ENCODE assay signal across 1 cellular context in the genomic region with DNA sequence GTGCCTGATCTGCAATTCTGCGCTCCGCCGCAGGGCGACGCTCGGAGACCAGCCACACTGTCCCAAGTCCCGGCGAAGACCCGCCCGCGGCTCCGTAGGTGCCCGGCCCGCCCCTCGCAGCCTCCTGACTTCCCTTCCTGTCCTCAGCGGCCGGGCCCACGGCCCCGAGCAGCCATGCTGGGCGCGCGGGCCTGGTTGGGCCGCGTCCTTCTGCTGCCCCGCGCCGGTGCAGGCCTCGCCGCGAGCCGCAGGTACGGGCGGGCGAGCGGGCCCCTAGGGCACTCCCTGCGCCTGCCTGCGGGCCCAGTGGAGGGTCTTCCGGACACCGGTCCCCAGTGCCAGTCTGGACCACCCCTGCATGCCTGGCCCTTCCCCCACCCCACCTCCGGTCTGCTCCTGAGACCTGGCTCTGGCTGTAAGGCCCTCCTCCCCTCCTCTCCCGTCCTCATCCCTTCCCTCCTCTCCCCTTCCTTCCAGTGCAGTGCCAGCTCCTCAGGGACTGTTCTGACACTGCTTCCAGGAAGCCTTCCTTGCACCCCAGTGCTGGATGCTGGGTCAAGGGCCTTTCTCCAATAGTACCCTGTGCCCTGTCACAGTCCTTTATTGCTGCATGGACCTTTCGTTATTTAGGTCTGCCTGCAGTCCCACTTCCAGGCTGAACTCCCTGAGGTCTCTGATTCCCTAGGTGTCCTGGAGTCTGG.
TF ChIP-seq lines count a peak whose summit lies in the region.

A gene (plus strand): TSS at position 140 of the 701 bp plus-strand sequence. CDS start 35 bp downstream, at position 175.

TF ChIP-seq in HepG2, 621 proteins besides CTCF, POLR2A, EP300 and RAD21 (continued from another document and continues in another):
- TF ChIP-seq, protein P1, sequence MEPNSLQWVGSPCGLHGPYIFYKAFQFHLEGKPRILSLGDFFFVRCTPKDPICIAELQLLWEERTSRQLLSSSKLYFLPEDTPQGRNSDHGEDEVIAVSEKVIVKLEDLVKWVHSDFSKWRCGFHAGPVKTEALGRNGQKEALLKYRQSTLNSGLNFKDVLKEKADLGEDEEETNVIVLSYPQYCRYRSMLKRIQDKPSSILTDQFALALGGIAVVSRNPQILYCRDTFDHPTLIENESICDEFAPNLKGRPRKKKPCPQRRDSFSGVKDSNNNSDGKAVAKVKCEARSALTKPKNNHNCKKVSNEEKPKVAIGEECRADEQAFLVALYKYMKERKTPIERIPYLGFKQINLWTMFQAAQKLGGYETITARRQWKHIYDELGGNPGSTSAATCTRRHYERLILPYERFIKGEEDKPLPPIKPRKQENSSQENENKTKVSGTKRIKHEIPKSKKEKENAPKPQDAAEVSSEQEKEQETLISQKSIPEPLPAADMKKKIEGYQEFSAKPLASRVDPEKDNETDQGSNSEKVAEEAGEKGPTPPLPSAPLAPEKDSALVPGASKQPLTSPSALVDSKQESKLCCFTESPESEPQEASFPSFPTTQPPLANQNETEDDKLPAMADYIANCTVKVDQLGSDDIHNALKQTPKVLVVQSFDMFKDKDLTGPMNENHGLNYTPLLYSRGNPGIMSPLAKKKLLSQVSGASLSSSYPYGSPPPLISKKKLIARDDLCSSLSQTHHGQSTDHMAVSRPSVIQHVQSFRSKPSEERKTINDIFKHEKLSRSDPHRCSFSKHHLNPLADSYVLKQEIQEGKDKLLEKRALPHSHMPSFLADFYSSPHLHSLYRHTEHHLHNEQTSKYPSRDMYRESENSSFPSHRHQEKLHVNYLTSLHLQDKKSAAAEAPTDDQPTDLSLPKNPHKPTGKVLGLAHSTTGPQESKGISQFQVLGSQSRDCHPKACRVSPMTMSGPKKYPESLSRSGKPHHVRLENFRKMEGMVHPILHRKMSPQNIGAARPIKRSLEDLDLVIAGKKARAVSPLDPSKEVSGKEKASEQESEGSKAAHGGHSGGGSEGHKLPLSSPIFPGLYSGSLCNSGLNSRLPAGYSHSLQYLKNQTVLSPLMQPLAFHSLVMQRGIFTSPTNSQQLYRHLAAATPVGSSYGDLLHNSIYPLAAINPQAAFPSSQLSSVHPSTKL (CRISPR knock-in tag; IDR thresholded peaks at IDR 0.05) = peak; percentile 67
- TF ChIP-seq RNF2 (conservative IDR thresholded peaks at IDR 0.05; ENCODE audit: low read depth) (peak; percentile 52; the same call in 1 of the 2 replicates), TRIM24 (CRISPR knock-in tag; IDR thresholded peaks at IDR 0.05) (no peak), RXRB (CRISPR knock-in tag; IDR thresholded peaks at IDR 0.05; ENCODE audit: borderline replicate concordance) (peak; percentile 63; the same call in 1 of the 2 replicates), ZNF891 (CRISPR knock-in tag; IDR thresholded peaks at IDR 0.05) (no peak; the same call in 1 of the 2 replicates), CEBPB (IDR thresholded peaks at IDR 0.05; ENCODE audit: borderline replicate concordance, low read depth, low read length) (no peak), MYC (CRISPR knock-in tag; IDR thresholded peaks at IDR 0.05; ENCODE audit: borderline replicate concordance) (peak; percentile 80), ZNF841 (CRISPR knock-in tag; IDR thresholded peaks at IDR 0.05; ENCODE audit: borderline replicate concordance) (no peak), ZNF510 (CRISPR knock-in tag; IDR thresholded peaks at IDR 0.05; ENCODE audit: low read depth) (peak; percentile 20; the same call in 1 of the 2 replicates), ZKSCAN5 (CRISPR knock-in tag; IDR thresholded peaks at IDR 0.05) (no peak), FLYWCH1 (CRISPR knock-in tag; IDR thresholded peaks at IDR 0.05) (no peak), DR1 (CRISPR knock-in tag; IDR thresholded peaks at IDR 0.05) (peak; percentile 81; the same call in 1 of the 2 replicates), KDM5B (CRISPR knock-in tag; IDR thresholded peaks at IDR 0.05; ENCODE audit: borderline replicate concordance) (peak; percentile 64; the same call in 1 of the 2 replicates), THYN1 (CRISPR knock-in tag; IDR thresholded peaks at IDR 0.05; ENCODE audit: borderline replicate concordance, low read depth) (no peak), MAFG (CRISPR knock-in tag; IDR thresholded peaks at IDR 0.05) (no peak), U2AF2 (IDR thresholded peaks at IDR 0.05; ENCODE audit: low read depth, low read length) (no peak), RCOR2 (CRISPR knock-in tag; IDR thresholded peaks at IDR 0.05) (no peak), TEAD2 (CRISPR knock-in tag; IDR thresholded peaks at IDR 0.05) (0 out of 2 replicates have a peak, but pooled peaks have one; percentile 63), ZNF468 (CRISPR knock-in tag; IDR thresholded peaks at IDR 0.05) (no peak), ZNF296 (CRISPR knock-in tag; conservative IDR thresholded peaks at IDR 0.05) (0 out of 2 replicates have a peak, but pooled peaks have one; percentile 20), STAT5B (CRISPR knock-in tag; IDR thresholded peaks at IDR 0.05) (no peak), HDAC1 (CRISPR knock-in tag; IDR thresholded peaks at IDR 0.05) (peak; percentile 64; the same call in 1 of the 2 replicates)
- TF ChIP-seq, protein P2, sequence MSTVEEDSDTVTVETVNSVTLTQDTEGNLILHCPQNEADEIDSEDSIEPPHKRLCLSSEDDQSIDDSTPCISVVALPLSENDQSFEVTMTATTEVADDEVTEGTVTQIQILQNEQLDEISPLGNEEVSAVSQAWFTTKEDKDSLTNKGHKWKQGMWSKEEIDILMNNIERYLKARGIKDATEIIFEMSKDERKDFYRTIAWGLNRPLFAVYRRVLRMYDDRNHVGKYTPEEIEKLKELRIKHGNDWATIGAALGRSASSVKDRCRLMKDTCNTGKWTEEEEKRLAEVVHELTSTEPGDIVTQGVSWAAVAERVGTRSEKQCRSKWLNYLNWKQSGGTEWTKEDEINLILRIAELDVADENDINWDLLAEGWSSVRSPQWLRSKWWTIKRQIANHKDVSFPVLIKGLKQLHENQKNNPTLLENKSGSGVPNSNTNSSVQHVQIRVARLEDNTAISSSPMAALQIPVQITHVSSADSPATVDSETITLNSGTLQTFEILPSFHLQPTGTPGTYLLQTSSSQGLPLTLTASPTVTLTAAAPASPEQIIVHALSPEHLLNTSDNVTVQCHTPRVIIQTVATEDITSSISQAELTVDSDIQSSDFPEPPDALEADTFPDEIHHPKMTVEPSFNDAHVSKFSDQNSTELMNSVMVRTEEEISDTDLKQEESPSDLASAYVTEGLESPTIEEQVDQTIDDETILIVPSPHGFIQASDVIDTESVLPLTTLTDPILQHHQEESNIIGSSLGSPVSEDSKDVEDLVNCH (CRISPR knock-in tag; IDR thresholded peaks at IDR 0.05) = no peak
- TF ChIP-seq, protein P3, sequence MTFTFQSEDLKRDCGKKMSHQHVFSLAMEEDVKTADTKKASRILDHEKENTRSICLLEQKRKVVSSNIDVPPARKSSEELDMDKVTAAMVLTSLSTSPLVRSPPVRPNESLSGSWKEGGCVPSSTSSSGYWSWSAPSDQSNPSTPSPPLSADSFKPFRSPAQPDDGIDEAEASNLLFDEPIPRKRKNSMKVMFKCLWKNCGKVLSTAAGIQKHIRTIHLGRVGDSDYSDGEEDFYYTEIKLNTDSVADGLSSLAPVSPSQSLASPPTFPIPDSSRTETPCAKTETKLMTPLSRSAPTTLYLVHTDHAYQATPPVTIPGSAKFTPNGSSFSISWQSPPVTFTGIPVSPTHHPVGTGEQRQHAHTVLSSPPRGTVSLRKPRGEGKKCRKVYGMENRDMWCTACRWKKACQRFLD (CRISPR knock-in tag; IDR thresholded peaks at IDR 0.05; ENCODE audit: borderline replicate concordance) = peak; percentile 49
- TF ChIP-seq, protein P4, sequence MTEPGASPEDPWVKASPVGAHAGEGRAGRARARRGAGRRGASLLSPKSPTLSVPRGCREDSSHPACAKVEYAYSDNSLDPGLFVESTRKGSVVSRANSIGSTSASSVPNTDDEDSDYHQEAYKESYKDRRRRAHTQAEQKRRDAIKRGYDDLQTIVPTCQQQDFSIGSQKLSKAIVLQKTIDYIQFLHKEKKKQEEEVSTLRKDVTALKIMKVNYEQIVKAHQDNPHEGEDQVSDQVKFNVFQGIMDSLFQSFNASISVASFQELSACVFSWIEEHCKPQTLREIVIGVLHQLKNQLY (CRISPR knock-in tag; IDR thresholded peaks at IDR 0.05) = no peak
- TF ChIP-seq, protein P5, sequence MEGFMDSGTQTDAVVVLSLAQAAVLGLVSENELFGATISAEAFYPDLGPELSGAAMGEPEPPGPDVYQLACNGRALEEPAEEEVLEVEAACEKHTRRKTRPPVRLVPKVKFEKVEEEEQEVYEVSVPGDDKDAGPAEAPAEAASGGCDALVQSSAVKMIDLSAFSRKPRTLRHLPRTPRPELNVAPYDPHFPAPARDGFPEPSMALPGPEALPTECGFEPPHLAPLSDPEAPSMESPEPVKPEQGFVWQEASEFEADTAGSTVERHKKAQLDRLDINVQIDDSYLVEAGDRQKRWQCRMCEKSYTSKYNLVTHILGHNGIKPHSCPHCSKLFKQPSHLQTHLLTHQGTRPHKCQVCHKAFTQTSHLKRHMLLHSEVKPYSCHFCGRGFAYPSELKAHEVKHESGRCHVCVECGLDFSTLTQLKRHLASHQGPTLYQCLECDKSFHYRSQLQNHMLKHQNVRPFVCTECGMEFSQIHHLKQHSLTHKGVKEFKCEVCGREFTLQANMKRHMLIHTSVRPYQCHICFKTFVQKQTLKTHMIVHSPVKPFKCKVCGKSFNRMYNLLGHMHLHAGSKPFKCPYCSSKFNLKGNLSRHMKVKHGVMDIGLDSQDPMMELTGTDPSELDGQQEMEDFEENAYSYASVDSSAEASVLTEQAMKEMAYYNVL (CRISPR knock-in tag; IDR thresholded peaks at IDR 0.05; ENCODE audit: borderline replicate concordance) = peak; percentile 63
- TF ChIP-seq, protein P6, sequence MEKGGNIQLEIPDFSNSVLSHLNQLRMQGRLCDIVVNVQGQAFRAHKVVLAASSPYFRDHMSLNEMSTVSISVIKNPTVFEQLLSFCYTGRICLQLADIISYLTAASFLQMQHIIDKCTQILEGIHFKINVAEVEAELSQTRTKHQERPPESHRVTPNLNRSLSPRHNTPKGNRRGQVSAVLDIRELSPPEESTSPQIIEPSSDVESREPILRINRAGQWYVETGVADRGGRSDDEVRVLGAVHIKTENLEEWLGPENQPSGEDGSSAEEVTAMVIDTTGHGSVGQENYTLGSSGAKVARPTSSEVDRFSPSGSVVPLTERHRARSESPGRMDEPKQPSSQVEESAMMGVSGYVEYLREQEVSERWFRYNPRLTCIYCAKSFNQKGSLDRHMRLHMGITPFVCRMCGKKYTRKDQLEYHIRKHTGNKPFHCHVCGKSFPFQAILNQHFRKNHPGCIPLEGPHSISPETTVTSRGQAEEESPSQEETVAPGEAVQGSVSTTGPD (CRISPR knock-in tag; IDR thresholded peaks at IDR 0.05) = no peak
- TF ChIP-seq, protein P7, sequence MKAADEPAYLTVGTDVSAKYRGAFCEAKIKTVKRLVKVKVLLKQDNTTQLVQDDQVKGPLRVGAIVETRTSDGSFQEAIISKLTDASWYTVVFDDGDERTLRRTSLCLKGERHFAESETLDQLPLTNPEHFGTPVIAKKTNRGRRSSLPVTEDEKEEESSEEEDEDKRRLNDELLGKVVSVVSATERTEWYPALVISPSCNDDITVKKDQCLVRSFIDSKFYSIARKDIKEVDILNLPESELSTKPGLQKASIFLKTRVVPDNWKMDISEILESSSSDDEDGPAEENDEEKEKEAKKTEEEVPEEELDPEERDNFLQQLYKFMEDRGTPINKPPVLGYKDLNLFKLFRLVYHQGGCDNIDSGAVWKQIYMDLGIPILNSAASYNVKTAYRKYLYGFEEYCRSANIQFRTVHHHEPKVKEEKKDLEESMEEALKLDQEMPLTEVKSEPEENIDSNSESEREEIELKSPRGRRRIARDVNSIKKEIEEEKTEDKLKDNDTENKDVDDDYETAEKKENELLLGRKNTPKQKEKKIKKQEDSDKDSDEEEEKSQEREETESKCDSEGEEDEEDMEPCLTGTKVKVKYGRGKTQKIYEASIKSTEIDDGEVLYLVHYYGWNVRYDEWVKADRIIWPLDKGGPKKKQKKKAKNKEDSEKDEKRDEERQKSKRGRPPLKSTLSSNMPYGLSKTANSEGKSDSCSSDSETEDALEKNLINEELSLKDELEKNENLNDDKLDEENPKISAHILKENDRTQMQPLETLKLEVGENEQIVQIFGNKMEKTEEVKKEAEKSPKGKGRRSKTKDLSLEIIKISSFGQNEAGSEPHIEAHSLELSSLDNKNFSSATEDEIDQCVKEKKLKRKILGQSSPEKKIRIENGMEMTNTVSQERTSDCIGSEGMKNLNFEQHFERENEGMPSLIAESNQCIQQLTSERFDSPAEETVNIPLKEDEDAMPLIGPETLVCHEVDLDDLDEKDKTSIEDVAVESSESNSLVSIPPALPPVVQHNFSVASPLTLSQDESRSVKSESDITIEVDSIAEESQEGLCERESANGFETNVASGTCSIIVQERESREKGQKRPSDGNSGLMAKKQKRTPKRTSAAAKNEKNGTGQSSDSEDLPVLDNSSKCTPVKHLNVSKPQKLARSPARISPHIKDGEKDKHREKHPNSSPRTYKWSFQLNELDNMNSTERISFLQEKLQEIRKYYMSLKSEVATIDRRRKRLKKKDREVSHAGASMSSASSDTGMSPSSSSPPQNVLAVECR (CRISPR knock-in tag; IDR thresholded peaks at IDR 0.05; ENCODE audit: borderline replicate concordance) = peak; percentile 81; the same call in 1 of the 2 replicates
- TF ChIP-seq, protein P8, sequence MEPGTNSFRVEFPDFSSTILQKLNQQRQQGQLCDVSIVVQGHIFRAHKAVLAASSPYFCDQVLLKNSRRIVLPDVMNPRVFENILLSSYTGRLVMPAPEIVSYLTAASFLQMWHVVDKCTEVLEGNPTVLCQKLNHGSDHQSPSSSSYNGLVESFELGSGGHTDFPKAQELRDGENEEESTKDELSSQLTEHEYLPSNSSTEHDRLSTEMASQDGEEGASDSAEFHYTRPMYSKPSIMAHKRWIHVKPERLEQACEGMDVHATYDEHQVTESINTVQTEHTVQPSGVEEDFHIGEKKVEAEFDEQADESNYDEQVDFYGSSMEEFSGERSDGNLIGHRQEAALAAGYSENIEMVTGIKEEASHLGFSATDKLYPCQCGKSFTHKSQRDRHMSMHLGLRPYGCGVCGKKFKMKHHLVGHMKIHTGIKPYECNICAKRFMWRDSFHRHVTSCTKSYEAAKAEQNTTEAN (CRISPR knock-in tag; conservative IDR thresholded peaks at IDR 0.05) = peak; percentile 89
- TF ChIP-seq, protein P9, sequence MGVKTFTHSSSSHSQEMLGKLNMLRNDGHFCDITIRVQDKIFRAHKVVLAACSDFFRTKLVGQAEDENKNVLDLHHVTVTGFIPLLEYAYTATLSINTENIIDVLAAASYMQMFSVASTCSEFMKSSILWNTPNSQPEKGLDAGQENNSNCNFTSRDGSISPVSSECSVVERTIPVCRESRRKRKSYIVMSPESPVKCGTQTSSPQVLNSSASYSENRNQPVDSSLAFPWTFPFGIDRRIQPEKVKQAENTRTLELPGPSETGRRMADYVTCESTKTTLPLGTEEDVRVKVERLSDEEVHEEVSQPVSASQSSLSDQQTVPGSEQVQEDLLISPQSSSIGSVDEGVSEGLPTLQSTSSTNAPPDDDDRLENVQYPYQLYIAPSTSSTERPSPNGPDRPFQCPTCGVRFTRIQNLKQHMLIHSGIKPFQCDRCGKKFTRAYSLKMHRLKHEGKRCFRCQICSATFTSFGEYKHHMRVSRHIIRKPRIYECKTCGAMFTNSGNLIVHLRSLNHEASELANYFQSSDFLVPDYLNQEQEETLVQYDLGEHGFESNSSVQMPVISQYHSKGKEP (CRISPR knock-in tag; IDR thresholded peaks at IDR 0.05) = peak; percentile 72
